18 cellular contexts compared by ENCODE assay signal in the genomic region with DNA sequence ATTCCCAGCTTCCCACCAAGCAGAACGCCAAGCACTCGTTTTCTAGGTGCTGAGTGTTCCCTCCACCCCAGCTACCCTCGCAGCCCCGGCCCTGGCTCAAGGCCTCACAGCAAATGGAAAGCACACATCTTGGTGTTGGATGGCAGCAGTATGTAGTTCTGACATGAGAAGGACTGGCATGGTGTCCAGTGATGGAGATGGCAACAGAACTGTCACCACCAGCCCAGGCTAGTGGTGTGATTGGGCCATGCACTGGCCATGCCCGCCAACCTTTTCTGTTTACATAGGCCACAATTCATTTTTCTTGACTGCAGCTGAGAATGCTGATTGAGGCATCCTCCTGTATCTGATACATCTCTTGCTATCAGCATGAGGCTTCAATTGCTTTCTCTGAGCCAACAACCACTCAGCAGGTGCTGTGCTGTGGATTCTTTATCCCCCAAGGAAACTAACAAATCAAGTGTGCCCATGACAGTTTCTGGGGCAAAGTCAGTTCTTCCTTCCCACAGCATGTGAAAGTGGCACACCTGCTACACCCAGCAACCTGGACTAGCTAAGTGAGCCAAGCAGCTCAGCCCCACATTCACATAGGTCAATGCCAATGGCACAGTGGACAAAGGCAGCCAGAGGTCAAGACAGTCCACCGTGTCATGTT. TPM values are rescaled to one million over a fixed set of nuclear protein-coding genes. Genes with fewer than 3 reads are reported as not detected.
A peak's percentile ranks its signal among the peaks of the same experiment; 100 is the strongest.
DNase-seq lines count a peak whose midpoint lies in the region; FAIRE-seq and TF ChIP-seq lines count a peak whose summit lies in the region.
"Had no signal": no experiment of that assay in that cellular context is flagged by ENCODE, and none has a peak within 500 bp of the region (broad histone marks: within the 10 kb centered on the region; RNA-seq: fewer than 3 reads in every experiment).

No MANE protein-coding gene starts in this region.

- H3K4me1 ChIP-seq in keratinocyte (ENCODE audit: control insufficient read depth, extremely low read depth, insufficient read depth, low read length) = peaks cover 83% of the 10 kb centered on the region
- peaks cover 75% of the 10 kb centered on the region for H3K4me1 ChIP-seq in stomach smooth muscle (ENCODE audit: control insufficient read depth, insufficient read depth, low read length)

- H3K9me3 ChIP-seq in keratinocyte (ENCODE audit: control insufficient read depth, low read depth, low read length) (no peaks in the 10 kb centered on the region), stomach smooth muscle (ENCODE audit: control insufficient read depth in 2 of 2, low read length in 2 of 2) (no peaks in the 10 kb centered on the region)
- H3K9me3 ChIP-seq: A549, testis had no signal

- no peak overlapping the region for H3K9ac ChIP-seq in keratinocyte (ENCODE audit: control insufficient read depth, extremely low read depth, insufficient read depth, low read length)
- H3K9ac ChIP-seq in stomach smooth muscle (ENCODE audit: low read length in 2 of 2) = peak overlapping the region in 1 of 2 donors; percentile 14

- peaks cover 8% of the 10 kb centered on the region for H3K9me1 ChIP-seq in keratinocyte (ENCODE audit: control insufficient read depth, extremely low read depth, insufficient read depth, low read length)

- peaks cover 17 to 42% of the 10 kb centered on the region in 2 experiments for H3K36me3 ChIP-seq in keratinocyte (ENCODE audit: control insufficient read depth in 2 of 2, extremely low read depth in 1 of 2, insufficient read depth in 2 of 2, low read length in 2 of 2)
- H3K36me3 ChIP-seq in stomach smooth muscle (ENCODE audit: control insufficient read depth in 2 of 2, insufficient read depth in 2 of 2, low read length in 2 of 2) = peaks cover 28 to 35% of the 10 kb centered on the region in 2 donors

- dilution Hi-C loops in keratinocyte (cut with MboI; ENCODE audit: extremely low pct_ligation_motif_present, low sequenced_read_pairs) = no loop called here

- H3K4me3 ChIP-seq in keratinocyte (ENCODE audit: control insufficient read depth in 2 of 3, extremely low read depth in 1 of 3, insufficient read depth in 2 of 3, low read depth in 1 of 3, low read length in 3 of 3) (no peak overlapping the region), stomach smooth muscle (ENCODE audit: low read length in 2 of 2) (peak overlapping the region in 1 of 2 donors; percentile 29)
- H3K4me3 ChIP-seq: A549, PC-9 had no signal

- no peaks in the 10 kb centered on the region for H3K27me3 ChIP-seq in keratinocyte (ENCODE audit: control insufficient read depth, extremely low read depth, insufficient read depth, low read length)
- H3K27me3 ChIP-seq in stomach smooth muscle (ENCODE audit: control insufficient read depth in 1 of 2, insufficient read depth in 2 of 2, low read length in 2 of 2) = no peaks in the 10 kb centered on the region
- H3K27me3 ChIP-seq: testis had no signal

- no peak overlapping the region for H3K27ac ChIP-seq in keratinocyte (ENCODE audit: control insufficient read depth, insufficient read depth, low read length)
- peak overlapping the region; percentile 89 for H3K27ac ChIP-seq in stomach smooth muscle (ENCODE audit: low read length)
- H3K27ac ChIP-seq: A549, PC-9 had no signal

- no peak overlapping the region for H2AFZ ChIP-seq in keratinocyte (ENCODE audit: control insufficient read depth, low read length)
- H2AFZ ChIP-seq: PC-9 had no signal

- H3K4me2 ChIP-seq in keratinocyte (ENCODE audit: control insufficient read depth, extremely low read depth, insufficient read depth, low read depth, low read length) = peak overlapping the region; percentile 4
- H3K4me2 ChIP-seq: A549, PC-9 had no signal

- peak; percentile 5 for FAIRE-seq in keratinocyte (lab: Jason Lieb, UNC)
- FAIRE-seq: A549 had no signal

- peak; percentile 32 for DNase-seq in NCI-H2196 (lab: John Stamatoyannopoulos, UW; ENCODE audit: unreplicated experiment)
- no peak for DNase-seq in NCI-H2196 treated with DMSO at 0.1 percent for 48 hours (lab: John Stamatoyannopoulos, UW; ENCODE audit: unreplicated experiment)
- peak; percentile 77 for DNase-seq in NCI-H69 (lab: John Stamatoyannopoulos, UW)
- no peak for DNase-seq in keratinocyte (ENCODE audit: low read depth, low spot score)
- no peak for DNase-seq in MV-4-11 (lab: John Stamatoyannopoulos, UW)
- no peak for DNase-seq in NCI-H1436 treated with DMSO at 0.1 percent for 48 hours (lab: John Stamatoyannopoulos, UW)
- DNase-seq in globus pallidus (ENCODE audit: low spot score) = no peak
- DNase-seq: activated CD4-positive, CD25-positive, alpha-beta regulatory T cell treated with anti-CD3 and anti-CD28 coated beads, Interleukin-2, amount 50 U/mL, for 72 hours; caudate nucleus; effector memory CD8-positive, alpha-beta T cell; foreskin fibroblast; immature natural killer cell; NCI-H446 treated with DMSO at 0.1 percent for 48 hours; PC-9; T-helper 1 cell had no signal

- H4K20me1 ChIP-seq in keratinocyte (ENCODE audit: control insufficient read depth, extremely low read depth, insufficient read depth, low read length) = peaks cover 9% of the 10 kb centered on the region

- peaks cover 46% of the 10 kb centered on the region for H3K79me2 ChIP-seq in keratinocyte (ENCODE audit: control insufficient read depth, insufficient read depth, low read length)

- TF ChIP-seq CTCF in keratinocyte (optimal IDR thresholded peaks at IDR 0.05 in 1 of 3, IDR thresholded peaks at IDR 0.05 in 1 of 3, conservative IDR thresholded peaks at IDR 0.05 in 1 of 3; ENCODE audit: extremely low read depth in 1 of 3, insufficient read depth in 2 of 3, low read length in 3 of 3) = no peak

RNA-seq across cellular contexts. Expression of a gene that starts 3.8 kb away (rescaled TPM):
- polyA plus RNA-seq in keratinocyte = 59.3 to 72.2 TPM (median 65.4 TPM) in 3 replicates
- 15.4 TPM for polyA plus RNA-seq in keratinocyte (2011; ENCODE audit: low read depth)
- polyA plus RNA-seq in keratinocyte (2011; cell fraction: cytosol; rRNA removed) = 26.3 and 51.8 TPM in 2 replicates
- polyA plus RNA-seq in keratinocyte (2011; cell fraction: nucleus; rRNA removed) = 238 and 249 TPM in 2 replicates
- 23.5 and 63.9 TPM in 2 replicates for polyA plus RNA-seq in keratinocyte (2012; ENCODE audit: low replicate concordance)
- polyA minus RNA-seq in keratinocyte = 89.8 to 274 TPM (median 108 TPM) in 3 replicates
- 76.4 TPM for polyA minus RNA-seq in keratinocyte (2011; cell fraction: cytosol; rRNA and poly(A)+ RNA removed)
- polyA minus RNA-seq in keratinocyte (2011; cell fraction: nucleus; rRNA and poly(A)+ RNA removed) = 118 and 142 TPM in 2 replicates

RNA-seq across cellular contexts. Expression of a gene that starts 15.7 kb away (rescaled TPM):
- 0.04 TPM in 1 of 3 replicates, not detected in the others for polyA plus RNA-seq in keratinocyte
- not detected for polyA plus RNA-seq in keratinocyte (2011; ENCODE audit: low read depth)
- polyA plus RNA-seq in keratinocyte (2011; cell fraction: cytosol; rRNA removed) = not detected in 2 replicates
- polyA plus RNA-seq in keratinocyte (2011; cell fraction: nucleus; rRNA removed) = not detected in 2 replicates
- not detected in 2 replicates for polyA plus RNA-seq in keratinocyte (2012; ENCODE audit: low replicate concordance)
- not detected in 3 replicates for polyA minus RNA-seq in keratinocyte
- not detected for polyA minus RNA-seq in keratinocyte (2011; cell fraction: cytosol; rRNA and poly(A)+ RNA removed)
- not detected in 2 replicates for polyA minus RNA-seq in keratinocyte (2011; cell fraction: nucleus; rRNA and poly(A)+ RNA removed)
- polyA plus RNA-seq: A549 had no signal

RNA-seq across cellular contexts. Expression of a gene that starts 20.7 kb away (rescaled TPM):
- 6.5 to 11.6 TPM (median 10.5 TPM) in 3 replicates for polyA plus RNA-seq in keratinocyte
- 4.2 TPM for polyA plus RNA-seq in keratinocyte (2011; ENCODE audit: low read depth)
- 2.1 and 3.0 TPM in 2 replicates for polyA plus RNA-seq in keratinocyte (2011; cell fraction: cytosol; rRNA removed)
- polyA plus RNA-seq in keratinocyte (2011; cell fraction: nucleus; rRNA removed) = 35.7 and 48.0 TPM in 2 replicates
- 10.6 and 14.2 TPM in 2 replicates for polyA plus RNA-seq in keratinocyte (2012; ENCODE audit: low replicate concordance)
- 6.0 to 16.2 TPM (median 9.5 TPM) in 3 replicates for polyA minus RNA-seq in keratinocyte
- 7.1 TPM for polyA minus RNA-seq in keratinocyte (2011; cell fraction: cytosol; rRNA and poly(A)+ RNA removed)
- 10.6 and 10.7 TPM in 2 replicates for polyA minus RNA-seq in keratinocyte (2011; cell fraction: nucleus; rRNA and poly(A)+ RNA removed)

RNA-seq across cellular contexts. Expression of a gene that starts 28.0 kb away (rescaled TPM):
- polyA plus RNA-seq in keratinocyte = 9.3 to 19.7 TPM (median 11.1 TPM) in 3 replicates
- polyA plus RNA-seq in keratinocyte (2011; ENCODE audit: low read depth) = 3.0 TPM
- polyA plus RNA-seq in keratinocyte (2011; cell fraction: cytosol; rRNA removed) = 5.1 and 17.8 TPM in 2 replicates
- 6.2 and 8.4 TPM in 2 replicates for polyA plus RNA-seq in keratinocyte (2011; cell fraction: nucleus; rRNA removed)
- polyA plus RNA-seq in keratinocyte (2012; ENCODE audit: low replicate concordance) = 17.5 and 40.2 TPM in 2 replicates
- polyA minus RNA-seq in keratinocyte = 6.0 to 8.4 TPM (median 6.8 TPM) in 3 replicates
- polyA minus RNA-seq in keratinocyte (2011; cell fraction: cytosol; rRNA and poly(A)+ RNA removed) = 26.1 TPM
- 5.0 and 6.3 TPM in 2 replicates for polyA minus RNA-seq in keratinocyte (2011; cell fraction: nucleus; rRNA and poly(A)+ RNA removed)

RNA-seq across cellular contexts. Expression of a gene that starts 32.9 kb away (rescaled TPM):
- polyA plus RNA-seq in keratinocyte = 0.10 to 0.46 TPM (median 0.33 TPM) in 3 replicates
- polyA plus RNA-seq in keratinocyte (2011; ENCODE audit: low read depth) = 0.29 TPM
- 0.17 TPM in 1 of 2 replicates, not detected in the other for polyA plus RNA-seq in keratinocyte (2011; cell fraction: cytosol; rRNA removed)
- 0.73 and 1.3 TPM in 2 replicates for polyA plus RNA-seq in keratinocyte (2011; cell fraction: nucleus; rRNA removed)
- 0.39 and 0.62 TPM in 2 replicates for polyA plus RNA-seq in keratinocyte (2012; ENCODE audit: low replicate concordance)
- polyA minus RNA-seq in keratinocyte = 0.26 TPM in 1 of 3 replicates, not detected in the others
- polyA minus RNA-seq in keratinocyte (2011; cell fraction: cytosol; rRNA and poly(A)+ RNA removed) = not detected
- 0.70 TPM in 1 of 2 replicates, not detected in the other for polyA minus RNA-seq in keratinocyte (2011; cell fraction: nucleus; rRNA and poly(A)+ RNA removed)

Comparison
In these comparisons a context has a peak if more than half of its experiments do, and no peak if none do; other contexts are left out.
1. DNase-seq: peak in NCI-H2196 (single experiment) and NCI-H69 (single experiment); none in NCI-H2196 treated with DMSO at 0.1 percent for 48 hours (single experiment), keratinocyte (single experiment), MV-4-11 (single experiment), NCI-H1436 treated with DMSO at 0.1 percent for 48 hours (single experiment) and globus pallidus (single experiment).